Comparison of ENCODE assay signal across 10 cellular contexts in the genomic region with DNA sequence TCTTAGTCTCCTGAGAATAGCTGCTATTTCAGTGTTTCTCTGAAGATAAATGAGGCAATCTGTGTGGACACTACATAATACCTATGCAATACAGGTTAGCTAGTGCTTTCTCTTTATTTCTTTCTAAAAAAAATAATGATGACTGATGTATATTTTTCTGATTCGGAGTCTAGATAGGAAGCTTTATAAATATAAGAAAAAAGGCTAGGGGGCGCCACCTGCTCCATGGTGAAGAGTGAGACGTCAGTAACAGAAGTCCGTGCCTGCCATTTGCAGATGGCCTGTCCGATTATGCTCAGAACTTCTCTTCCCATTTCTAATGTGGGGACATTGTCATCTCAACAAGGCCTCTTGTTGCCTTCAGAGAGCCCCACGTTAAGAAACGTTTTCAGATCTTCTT. TPM values are rescaled to one million over a fixed set of nuclear protein-coding genes. Genes with fewer than 3 reads are reported as not detected.
A peak's percentile ranks its signal among the peaks of the same experiment; 100 is the strongest.
DNase-seq lines count a peak whose midpoint lies in the region; ATAC-seq and TF ChIP-seq lines count a peak whose summit lies in the region.
"Had no signal": no experiment of that assay in that cellular context is flagged by ENCODE, and none has a peak within 500 bp of the region (broad histone marks: within the 10 kb centered on the region; RNA-seq: fewer than 3 reads in every experiment).

No MANE protein-coding gene starts in this region.

- H3K4me1 Mint-ChIP-seq in HFFc6 (ENCODE audit: low read depth): no peaks in the 10 kb centered on the region
- H3K4me1 Mint-ChIP-seq in activated naive CD8-positive, alpha-beta T cell treated with anti-CD3 and anti-CD28 coated beads, Interleukin-2, amount 50 U/mL, for 24 hours: no peaks in the 10 kb centered on the region
- H3K4me1 Mint-ChIP-seq: naive B cell had no signal

- peaks cover 7% of the 10 kb centered on the region; the same call in 1 of the 2 replicates for H3K36me3 Mint-ChIP-seq in HFFc6 (ENCODE audit: low read depth)
- H3K36me3 Mint-ChIP-seq in activated naive CD8-positive, alpha-beta T cell treated with anti-CD3 and anti-CD28 coated beads, Interleukin-2, amount 50 U/mL, for 24 hours (ENCODE audit: low read depth): peaks cover 5% of the 10 kb centered on the region

- H3K4me3 Mint-ChIP-seq in HFFc6: no peak overlapping the region
- no peak overlapping the region for H3K4me3 Mint-ChIP-seq in activated naive CD8-positive, alpha-beta T cell treated with anti-CD3 and anti-CD28 coated beads, Interleukin-2, amount 50 U/mL, for 24 hours
- H3K4me3 Mint-ChIP-seq: naive B cell had no signal

- ATAC-seq in activated naive CD8-positive, alpha-beta T cell treated with anti-CD3 and anti-CD28 coated beads, Interleukin-2, amount 50 U/mL, for 24 hours: no peak
- no peak for ATAC-seq in GM18909 (IDR thresholded peaks at IDR 0.05; ENCODE audit: poor library complexity, unreplicated experiment)

- peak; percentile 45 for DNase-seq in SIG-M5 treated with dmso at 0.1 percent for 504 hours (lab: John Stamatoyannopoulos, UW; ENCODE audit: unreplicated experiment)
- DNase-seq in SIG-M5 (lab: John Stamatoyannopoulos, UW): no peak
- DNase-seq in HFFc6: no peak
- DNase-seq in activated naive CD8-positive, alpha-beta T cell treated with anti-CD3 and anti-CD28 coated beads, Interleukin-2, amount 50 U/mL, for 24 hours: peak; percentile 34
- peak; percentile 21 for DNase-seq in midbrain (lab: John Stamatoyannopoulos, UW)
- no peak for DNase-seq in cerebellar nuclear complex (lab: John Stamatoyannopoulos, UW)
- DNase-seq in AG20443 (ENCODE audit: low spot score): no peak
- DNase-seq: activated naive CD4-positive, alpha-beta T cell treated with anti-CD3 and anti-CD28 coated beads, Interleukin-2, amount 50 U/mL, for 16 hours; naive B cell had no signal

- H3K9me3 Mint-ChIP-seq in HFFc6: no peaks in the 10 kb centered on the region
- H3K9me3 Mint-ChIP-seq in activated naive CD8-positive, alpha-beta T cell treated with anti-CD3 and anti-CD28 coated beads, Interleukin-2, amount 50 U/mL, for 24 hours: no peaks in the 10 kb centered on the region
- H3K9me3 Mint-ChIP-seq: naive B cell had no signal

- H3K27ac Mint-ChIP-seq in HFFc6: no peak overlapping the region
- no peak overlapping the region for H3K27ac Mint-ChIP-seq in activated naive CD8-positive, alpha-beta T cell treated with anti-CD3 and anti-CD28 coated beads, Interleukin-2, amount 50 U/mL, for 24 hours
- H3K27ac Mint-ChIP-seq: naive B cell had no signal

- TF ChIP-seq CTCF in HFFc6 (IDR thresholded peaks at IDR 0.05): peak; percentile 78

- peaks cover 2% of the 10 kb centered on the region for H3K27me3 Mint-ChIP-seq in HFFc6 (ENCODE audit: insufficient read depth)
- H3K27me3 Mint-ChIP-seq in activated naive CD8-positive, alpha-beta T cell treated with anti-CD3 and anti-CD28 coated beads, Interleukin-2, amount 50 U/mL, for 24 hours: no peaks in the 10 kb centered on the region
- H3K27me3 Mint-ChIP-seq: naive B cell had no signal

RNA-seq across cellular contexts. Expression of a gene that starts 26.4 kb away (rescaled TPM):
- 100 to 1,000 TPM; 321 to 467 (median 352) TPM for total RNA-seq in HFFc6 (2021; fragmentation: NEBNext Ultra II Directional; extraction: Animal tissue kit (Norgen Biotek cat#: 25700))

RNA-seq across cellular contexts. Expression of a gene that starts 49.0 kb away (rescaled TPM):
- total RNA-seq in HFFc6 (2021; fragmentation: NEBNext Ultra II Directional; extraction: Animal tissue kit (Norgen Biotek cat#: 25700)): under 1 TPM; 0.28 to 0.71 (median 0.41) TPM

Comparison
In these comparisons a context has a peak if more than half of its experiments do, and no peak if none do; other contexts are left out.
1. DNase-seq: peak in SIG-M5 treated with dmso at 0.1 percent for 504 hours (single experiment), activated naive CD8-positive, alpha-beta T cell treated with anti-CD3 and anti-CD28 coated beads, Interleukin-2, amount 50 U/mL, for 24 hours (single experiment) and midbrain (single experiment); none in SIG-M5 (single experiment), HFFc6 (single experiment), cerebellar nuclear complex (0 of 2) and AG20443 (single experiment).